Comparison of ENCODE assay signal across 8 cellular contexts in genomic region chr12:26121841-26122680, GRCh38. TPM values are rescaled to one million over a fixed set of nuclear protein-coding genes. Genes with fewer than 3 reads are reported as not detected.
DNase-seq lines count a peak whose midpoint lies in the region; ATAC-seq and TF ChIP-seq lines count a peak whose summit lies in the region.

No MANE protein-coding gene starts in this region.

- TF ChIP-seq CTCF in DOHH2 (IDR thresholded peaks at IDR 0.05; ENCODE audit: low read depth, low read length, poor library complexity, severe bottlenecking) (peak; percentile 18), HFF-Myc (IDR thresholded peaks at IDR 0.05; ENCODE audit: low read depth, low read length, missing control alignments) (no peak), breast epithelium (IDR thresholded peaks at IDR 0.05) (no peak), stomach (IDR thresholded peaks at IDR 0.05) (no peak)

- peaks cover 2% of the 10 kb centered on the region; the same call in 1 of the 2 replicates for H3F3A ChIP-seq in DOHH2 (ENCODE audit: control insufficient read depth, insufficient read depth)

- H4K20me1 ChIP-seq in DOHH2 (ENCODE audit: control insufficient read depth, insufficient read depth, low read depth, low read length): peaks cover 5% of the 10 kb centered on the region; the same call in 1 of the 2 replicates

- H3K4me2 ChIP-seq in DOHH2 (ENCODE audit: low read length): peak overlapping the region; percentile 73

- H3K27me3 ChIP-seq in DOHH2 (ENCODE audit: control insufficient read depth, low read length): peaks cover 82% of the 10 kb centered on the region
- no peaks in the 10 kb centered on the region for H3K27me3 ChIP-seq in breast epithelium
- peaks cover 0 to 57% (median 25%) of the 10 kb centered on the region in 3 donors for H3K27me3 ChIP-seq in stomach

- H3K27ac ChIP-seq in DOHH2 (ENCODE audit: low read depth, low read length): no peak overlapping the region
- H3K27ac ChIP-seq in breast epithelium: peak overlapping the region; percentile 99
- peak overlapping the region; percentile 83 to 97 (median 93) for H3K27ac ChIP-seq in stomach

- intact Hi-C loops in breast epithelium (cut with DNase I; ENCODE audit: low total_unique reads) (loop anchor here (10.0 kb wide), 1 partner anchor 163 kb away; no protein-coding TSS in a partner anchor), stomach (cut with DNase I; ENCODE audit: low total_unique reads) (no loop called here)

- no peaks in the 10 kb centered on the region for H3K36me3 ChIP-seq in DOHH2 (ENCODE audit: control insufficient read depth, low read length)
- H3K36me3 ChIP-seq in breast epithelium: no peaks in the 10 kb centered on the region
- no peaks in the 10 kb centered on the region for H3K36me3 ChIP-seq in stomach

- H3K9me2 ChIP-seq in DOHH2 (replicated peaks; ENCODE audit: control insufficient read depth, low read length): no peaks in the 10 kb centered on the region

- H3K4me1 ChIP-seq in DOHH2 (ENCODE audit: control insufficient read depth, low read length) (peaks cover 45% of the 10 kb centered on the region), breast epithelium (peaks cover 0 to 3% of the 10 kb centered on the region in 2 donors), stomach (peaks cover 22 to 72% (median 55%) of the 10 kb centered on the region in 4 donors)

- no peak for DNase-seq in HFF-Myc (ENCODE audit: extremely low read depth, low read depth)
- peak; percentile 42 for DNase-seq in RPMI8226
- DNase-seq in breast epithelium (ENCODE audit: low spot score in 2 of 2): no peak
- peak; percentile 67 for DNase-seq in kidney glomerular epithelial cell (lab: John Stamatoyannopoulos, UW)
- DNase-seq in stomach: no peak

- WGBS in stomach, 5 donors: 2 to 5% (median 3%) methylated on average over 14 to 94 of the region's 94 CpGs

- H3K4me3 ChIP-seq in DOHH2 (ENCODE audit: low read length) (peak overlapping the region; percentile 60), HFF-Myc (replicated peaks; ENCODE audit: low read depth, low read length) (peak overlapping the region; percentile 61), breast epithelium (peak overlapping the region; percentile 60 to 83 (median 72)), stomach (peak overlapping the region; percentile 63 to 64 (median 64))

- ATAC-seq in HG02981 (IDR thresholded peaks at IDR 0.05; ENCODE audit: unreplicated experiment) (no peak), HG02970 (IDR thresholded peaks at IDR 0.05; ENCODE audit: low FRiP score, unreplicated experiment) (no peak)

- TF ChIP-seq POLR2A in breast epithelium (IDR thresholded peaks at IDR 0.05) (no peak), stomach (IDR thresholded peaks at IDR 0.05) (no peak)

- TF ChIP-seq EP300 in stomach (IDR thresholded peaks at IDR 0.05): no peak

- H3K9me3 ChIP-seq in DOHH2 (ENCODE audit: control insufficient read depth, insufficient read depth, low read length) (no peaks in the 10 kb centered on the region), breast epithelium (no peaks in the 10 kb centered on the region), stomach (no peaks in the 10 kb centered on the region)

- no peaks in the 10 kb centered on the region for H3K79me2 ChIP-seq in DOHH2 (ENCODE audit: control insufficient read depth, low read length)

RNA-seq across cellular contexts. Expression of gene BHLHE41, which starts 2.8 kb away (rescaled TPM):
- total RNA-seq in breast epithelium (10 to 100 TPM in 1 of 3 donors, 1 to 10 TPM in 2; 5.6 to 29.7 (median 9.2) TPM), stomach (1 to 10 TPM in 3 of 5 donors, under 1 TPM in 1, not detected in 1; 0.29 to 4.7 (median 1.9) TPM)
- polyA plus RNA-seq in stomach: 1 to 10 TPM; 1.4 to 2.4 (median 1.8) TPM

Comparison
In these comparisons a context has a peak if more than half of its experiments do, and no peak if none do; other contexts are left out.
1. DNase-seq: peak in RPMI8226 (single experiment) and kidney glomerular epithelial cell (single experiment); none in HFF-Myc (single experiment), breast epithelium (0 of 2) and stomach (single experiment).
2. Peak in every context shown above with its lines, with median percentiles within 50 percentile points of each other: H3K4me3 ChIP-seq.